ENCODE assay signal across 8 cellular contexts in genomic region chr2:38720613-38721241, GRCh38. TPM values are rescaled to one million over a fixed set of nuclear protein-coding genes. Genes with fewer than 3 reads are reported as not detected.
DNase-seq lines count a peak whose midpoint lies in the region; ATAC-seq and TF ChIP-seq lines count a peak whose summit lies in the region.

No MANE protein-coding gene starts in this region.

- H3F3A ChIP-seq in GM23248 (ENCODE audit: insufficient read depth): peaks cover 17% of the 10 kb centered on the region

- intact Hi-C loops in A673 (cut with micrococcal nuclease; ENCODE audit: unreplicated experiment): no loop called here
- intact Hi-C loops in activated CD8-positive, alpha-beta T cell treated with anti-CD3 and anti-CD28 coated beads for 36 hours (cut with micrococcal nuclease): loop anchor here (5.0 kb wide), 2 partner anchors 68 to 118 kb away; partner anchors contain the start of gene HNRNPLL
- intact Hi-C loops in head of caudate nucleus (cut with DNase I): no loop called here

- H3K79me2 ChIP-seq in GM23248 (ENCODE audit: insufficient read depth): no peaks in the 10 kb centered on the region

- DNase-seq in A673 (ENCODE audit: low spot score) (peak; percentile 35), GM23248 (peak; percentile 99), head of caudate nucleus (peak in 25 of 42 donors; percentile 12 to 73 (median 42))
- DNase-seq in activated CD8-positive, alpha-beta T cell treated with anti-CD3 and anti-CD28 coated beads for 36 hours: peak; percentile 42

- WGBS in GM23248 (ENCODE audit: low coverage in 1 of 2, low lambda C conversion rate in 2 of 2, missing lambda C conversion rate in 2 of 2), 2 experiments: 5% methylated on average over 4 of the region's 4 CpGs

- H3K9me2 ChIP-seq in GM23248 (ENCODE audit: insufficient read depth): no peaks in the 10 kb centered on the region

- H3K4me3 Mint-ChIP-seq in activated CD8-positive, alpha-beta T cell treated with anti-CD3 and anti-CD28 coated beads for 36 hours: peak overlapping the region; percentile 39

- no peaks in the 10 kb centered on the region for H4K20me1 ChIP-seq in GM23248 (ENCODE audit: insufficient read depth)

- POLR2A ChIA-PET in A673 (lab: Charles Lee; ENCODE audit: low non-redundant PET): no interaction called here
- POLR2A ChIA-PET in activated CD8-positive, alpha-beta T cell treated with anti-CD3 and anti-CD28 coated beads for 36 hours (lab: Charles Lee): interaction anchor here (0.7 to 1.1 kb wide), 2 partner anchors 54 to 76 kb away, joined by 3 to 4 read pairs; no protein-coding TSS in a partner anchor

- H3K4me3 ChIP-seq in A673 (ENCODE audit: low read depth, low read length, poor library complexity, severe bottlenecking) (no peak overlapping the region), GM23248 (peak overlapping the region; percentile 38; the same call in 1 of the 2 replicates), skeletal muscle tissue (ENCODE audit: low read length in 3 of 3) (no peak overlapping the region)

- CTCF ChIA-PET in A673 (lab: Charles Lee): no interaction called here
- CTCF ChIA-PET in activated CD8-positive, alpha-beta T cell treated with anti-CD3 and anti-CD28 coated beads for 36 hours (lab: Charles Lee): interaction anchor here (1.1 to 6.9 kb wide), 2 partner anchors 139 to 154 kb away, joined by 3 to 133 read pairs; no protein-coding TSS in a partner anchor

- H3K4me2 ChIP-seq in GM23248 (ENCODE audit: unreplicated experiment): peak overlapping the region; percentile 48

- H3K36me3 Mint-ChIP-seq in activated CD8-positive, alpha-beta T cell treated with anti-CD3 and anti-CD28 coated beads for 36 hours (ENCODE audit: low read depth): peaks cover 37% of the 10 kb centered on the region

- ATAC-seq in activated CD8-positive, alpha-beta T cell treated with anti-CD3 and anti-CD28 coated beads for 36 hours: no peak
- ATAC-seq in GM18520 (IDR thresholded peaks at IDR 0.05; ENCODE audit: unreplicated experiment) (no peak), GM19328 (IDR thresholded peaks at IDR 0.05; ENCODE audit: unreplicated experiment) (no peak), GM19467 (IDR thresholded peaks at IDR 0.05; ENCODE audit: unreplicated experiment) (no peak)

- BruUV-seq in A673 (replicated peaks; lab: Mats Ljungman, UMichigan): no TSS peak

- H3K27me3 ChIP-seq in A673 (replicated peaks; ENCODE audit: insufficient read depth, low read depth, low read length, poor library complexity) (no peaks in the 10 kb centered on the region), GM23248 (replicated peaks; ENCODE audit: insufficient read depth) (no peaks in the 10 kb centered on the region), skeletal muscle tissue (ENCODE audit: control insufficient read depth in 3 of 3, insufficient read depth in 3 of 3, low read length in 3 of 3) (no peaks in the 10 kb centered on the region)

- H3K4me1 ChIP-seq in A673 (ENCODE audit: insufficient read depth, low read length, poor library complexity, severe bottlenecking) (no peaks in the 10 kb centered on the region), GM23248 (ENCODE audit: insufficient read depth) (peaks cover 26% of the 10 kb centered on the region), skeletal muscle tissue (ENCODE audit: control insufficient read depth in 3 of 3, insufficient read depth in 3 of 3, low read length in 3 of 3) (peaks cover 14 to 38% (median 19%) of the 10 kb centered on the region in 3 donors)

- peaks cover 9% of the 10 kb centered on the region for H3K9me3 Mint-ChIP-seq in activated CD8-positive, alpha-beta T cell treated with anti-CD3 and anti-CD28 coated beads for 36 hours

- no peak for TF ChIP-seq CTCF in A673 (conservative IDR thresholded peaks at IDR 0.05; ENCODE audit: low read depth, low read length)
- no peak for TF ChIP-seq CTCF in activated CD8-positive, alpha-beta T cell treated with anti-CD3 and anti-CD28 coated beads for 36 hours (IDR thresholded peaks at IDR 0.05)

- peak overlapping the region; percentile 81 for H2AFZ ChIP-seq in GM23248

- no peaks in the 10 kb centered on the region for H3K27me3 Mint-ChIP-seq in activated CD8-positive, alpha-beta T cell treated with anti-CD3 and anti-CD28 coated beads for 36 hours

- H3K27ac ChIP-seq in A673 (ENCODE audit: low read depth, low read length, poor library complexity, severe bottlenecking): no peak overlapping the region
- H3K27ac ChIP-seq in GM23248: peak overlapping the region; percentile 84
- peak overlapping the region; percentile 52 for H3K27ac ChIP-seq in skeletal muscle tissue (ENCODE audit: low read depth, low read length)

- H3K9me3 ChIP-seq in A673 (ENCODE audit: low read depth, low read length, poor library complexity, severe bottlenecking): no peaks in the 10 kb centered on the region
- no peaks in the 10 kb centered on the region for H3K9me3 ChIP-seq in GM23248 (ENCODE audit: low read depth)
- H3K9me3 ChIP-seq in skeletal muscle tissue (ENCODE audit: control insufficient read depth in 3 of 3, low read length in 3 of 3): no peaks in the 10 kb centered on the region

- in situ Hi-C loops in GM23248 (cut with MboI): no loop called here

- H3K9ac ChIP-seq in GM23248 (peak overlapping the region; percentile 35; the same call in 1 of the 2 replicates), skeletal muscle tissue (ENCODE audit: low read depth in 1 of 3, low read length in 3 of 3) (no peak overlapping the region)

- H3K36me3 ChIP-seq in A673 (ENCODE audit: insufficient read depth, low read length, poor library complexity, severe bottlenecking): no peaks in the 10 kb centered on the region
- no peaks in the 10 kb centered on the region for H3K36me3 ChIP-seq in GM23248 (ENCODE audit: low read depth)
- peaks cover 0 to 1% (median 0%) of the 10 kb centered on the region in 3 donors for H3K36me3 ChIP-seq in skeletal muscle tissue (ENCODE audit: control insufficient read depth in 3 of 3, insufficient read depth in 3 of 3, low read length in 3 of 3)

- peaks cover 62% of the 10 kb centered on the region for H3K4me1 Mint-ChIP-seq in activated CD8-positive, alpha-beta T cell treated with anti-CD3 and anti-CD28 coated beads for 36 hours (ENCODE audit: low read depth)

- peak overlapping the region; percentile 92 for H3K27ac Mint-ChIP-seq in activated CD8-positive, alpha-beta T cell treated with anti-CD3 and anti-CD28 coated beads for 36 hours

RNA-seq across cellular contexts. Expression of gene SRSF7, which starts 30.4 kb away (rescaled TPM):
- total RNA-seq in A673 (2021) (320 and 355 TPM in 2 replicates), skeletal muscle tissue (79.9 TPM)
- total RNA-seq in GM23248 (2014; rRNA removed; shearing (Covaris generic)): 86.5 and 95.0 TPM in 2 replicates
- polyA plus RNA-seq in GM23248 (2016; fragmentation: Nextera tagmentation; extraction: Ambion mirVana): 156 TPM in 2 replicates
- 100 to 1,000 TPM; 320 to 333 TPM for total RNA-seq in activated CD8-positive, alpha-beta T cell treated with anti-CD3 and anti-CD28 coated beads for 36 hours

RNA-seq across cellular contexts. Expression of gene GALM, which starts 54.8 kb away (rescaled TPM):
- total RNA-seq in A673 (2021) (6.6 and 8.7 TPM in 2 replicates), skeletal muscle tissue (18.3 TPM)
- total RNA-seq in GM23248 (2014; rRNA removed; shearing (Covaris generic)): 8.6 and 10.8 TPM in 2 replicates
- 7.6 and 8.8 TPM in 2 replicates for polyA plus RNA-seq in GM23248 (2016; fragmentation: Nextera tagmentation; extraction: Ambion mirVana)
- 10 to 100 TPM; 38.3 to 40.6 TPM for total RNA-seq in activated CD8-positive, alpha-beta T cell treated with anti-CD3 and anti-CD28 coated beads for 36 hours

RNA-seq across cellular contexts. Expression of gene GEMIN6, which starts 57.3 kb away (rescaled TPM):
- total RNA-seq in A673 (2021): 27.9 and 31.1 TPM in 2 replicates
- total RNA-seq in GM23248 (2014; rRNA removed; shearing (Covaris generic)): 5.2 and 15.3 TPM in 2 replicates
- 14.9 and 15.3 TPM in 2 replicates for polyA plus RNA-seq in GM23248 (2016; fragmentation: Nextera tagmentation; extraction: Ambion mirVana)
- total RNA-seq in activated CD8-positive, alpha-beta T cell treated with anti-CD3 and anti-CD28 coated beads for 36 hours: 10 to 100 TPM; 30.2 to 33.4 TPM
- total RNA-seq in skeletal muscle tissue: 9.9 TPM

Comparison
In these comparisons a context has a peak if more than half of its experiments do, and no peak if none do; other contexts are left out.
1. DNase-seq: peak in every context shown above with its lines; median percentile 99 in GM23248; 42 in activated CD8-positive, alpha-beta T cell treated with anti-CD3 and anti-CD28 coated beads for 36 hours; 42 in head of caudate nucleus; 35 in A673.